In the genomic region with DNA sequence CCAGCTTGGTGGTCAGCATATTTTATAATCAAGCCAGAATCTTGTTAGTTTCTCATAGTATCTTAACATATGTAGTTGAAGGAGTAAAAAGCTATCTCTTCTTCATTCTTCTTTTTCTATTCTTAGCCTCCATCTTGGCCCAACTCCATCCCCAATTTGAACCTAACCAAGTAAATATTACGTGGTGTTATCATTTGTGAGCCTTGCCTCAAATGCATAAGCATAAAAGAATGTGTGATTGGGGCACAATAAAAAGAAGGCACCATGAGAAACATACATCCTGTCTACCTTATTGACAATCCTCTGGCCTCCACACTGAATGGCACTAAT, we compare ENCODE assay signal across 29 cellular contexts.
A peak's percentile ranks its signal among the peaks of the same experiment; 100 is the strongest.
DNase-seq lines count a peak whose midpoint lies in the region; ATAC-seq, FAIRE-seq and TF ChIP-seq lines count a peak whose summit lies in the region.
"Had no signal": no experiment of that assay in that cellular context is flagged by ENCODE, and none has a peak within 500 bp of the region (broad histone marks: within the 10 kb centered on the region; RNA-seq: fewer than 3 reads in every experiment).

No MANE protein-coding gene starts in this region.

- no peaks in the 10 kb centered on the region for H3K9me3 ChIP-seq in keratinocyte (ENCODE audit: control insufficient read depth, low read depth, low read length)
- H3K9me3 ChIP-seq in breast epithelium: no peaks in the 10 kb centered on the region
- H3K9me3 ChIP-seq in heart left ventricle: no peaks in the 10 kb centered on the region
- H3K9me3 ChIP-seq: BE2C, HAP-1, MG63, SJSA1 had no signal

- H3K27ac Mint-ChIP-seq in GM23338: no peak overlapping the region
- H3K27ac Mint-ChIP-seq: CD14-positive monocyte, HFFc6 had no signal

- peaks cover 3% of the 10 kb centered on the region; the same call in 2 of the 3 replicates for H3K4me1 Mint-ChIP-seq in GM23338
- H3K4me1 Mint-ChIP-seq: CD14-positive monocyte had no signal

- dilution Hi-C loops in keratinocyte (cut with MboI; ENCODE audit: extremely low pct_ligation_motif_present, low sequenced_read_pairs): no loop called here

- no peaks in the 10 kb centered on the region for H3K27me3 ChIP-seq in GM23338 (ENCODE audit: insufficient read depth)
- H3K27me3 ChIP-seq in keratinocyte (ENCODE audit: control insufficient read depth, extremely low read depth, insufficient read depth, low read length): no peaks in the 10 kb centered on the region
- no peaks in the 10 kb centered on the region for H3K27me3 ChIP-seq in breast epithelium
- H3K27me3 ChIP-seq in heart left ventricle: no peaks in the 10 kb centered on the region
- H3K27me3 ChIP-seq: BE2C, MG63, SJSA1 had no signal

- no peaks in the 10 kb centered on the region for H3K36me3 Mint-ChIP-seq in GM23338 (ENCODE audit: low read depth)
- H3K36me3 Mint-ChIP-seq: CD14-positive monocyte had no signal

- no peaks in the 10 kb centered on the region for H3K27me3 Mint-ChIP-seq in GM23338 (ENCODE audit: insufficient read depth, low read depth, poor library complexity)

- H4K20me1 ChIP-seq in GM23338 (replicated peaks; ENCODE audit: insufficient read depth) (no peaks in the 10 kb centered on the region; the same call in 1 of the 2 replicates), keratinocyte (ENCODE audit: control insufficient read depth, extremely low read depth, insufficient read depth, low read length) (no peaks in the 10 kb centered on the region)

- no peaks in the 10 kb centered on the region for H3F3A ChIP-seq in GM23338 (replicated peaks; ENCODE audit: low read depth)

- H3K27ac ChIP-seq in GM23338 (ENCODE audit: low read depth) (no peak overlapping the region), keratinocyte (ENCODE audit: control insufficient read depth, insufficient read depth, low read length) (no peak overlapping the region), breast epithelium (no peak overlapping the region), heart left ventricle (no peak overlapping the region)
- H3K27ac ChIP-seq: PC-9, SJSA1 had no signal

- H3K4me2 ChIP-seq in GM23338 (no peak overlapping the region), keratinocyte (ENCODE audit: control insufficient read depth, extremely low read depth, insufficient read depth, low read depth, low read length) (no peak overlapping the region)
- H3K4me2 ChIP-seq: PC-9 had no signal

- no peaks in the 10 kb centered on the region for H3K36me3 ChIP-seq in GM23338 (ENCODE audit: insufficient read depth)
- no peaks in the 10 kb centered on the region for H3K36me3 ChIP-seq in keratinocyte (ENCODE audit: control insufficient read depth in 2 of 2, extremely low read depth in 1 of 2, insufficient read depth in 2 of 2, low read length in 2 of 2)
- H3K36me3 ChIP-seq in breast epithelium: no peaks in the 10 kb centered on the region
- no peaks in the 10 kb centered on the region for H3K36me3 ChIP-seq in heart left ventricle
- H3K36me3 ChIP-seq: BE2C, HAP-1, MG63, SJSA1 had no signal

- peaks cover 2% of the 10 kb centered on the region; the same call in 1 of the 2 replicates for H3K4me1 ChIP-seq in GM23338 (ENCODE audit: insufficient read depth)
- H3K4me1 ChIP-seq in keratinocyte (ENCODE audit: control insufficient read depth, extremely low read depth, insufficient read depth, low read length): peaks cover 4% of the 10 kb centered on the region
- no peaks in the 10 kb centered on the region for H3K4me1 ChIP-seq in breast epithelium
- H3K4me1 ChIP-seq in heart left ventricle: peaks cover 0 to 5% (median 0%) of the 10 kb centered on the region in 12 donors
- H3K4me1 ChIP-seq: BE2C, HAP-1 had no signal

- 45 to 64% (median 58%) methylated on average over 1 of the region's 1 CpG for WGBS in heart left ventricle, 4 donors

- no peak for FAIRE-seq in keratinocyte (lab: Jason Lieb, UNC)
- FAIRE-seq: GM12878 had no signal

- no peaks in the 10 kb centered on the region for H3K9me1 ChIP-seq in keratinocyte (ENCODE audit: control insufficient read depth, extremely low read depth, insufficient read depth, low read length)

- no peaks in the 10 kb centered on the region for H3K9me3 Mint-ChIP-seq in GM23338
- H3K9me3 Mint-ChIP-seq: HFFc6 had no signal

- TF ChIP-seq CTCF in GM23338 (conservative IDR thresholded peaks at IDR 0.05; ENCODE audit: low read depth in 2 of 2) (no peak), keratinocyte (optimal IDR thresholded peaks at IDR 0.05 in 1 of 3, IDR thresholded peaks at IDR 0.05 in 1 of 3, conservative IDR thresholded peaks at IDR 0.05 in 1 of 3; ENCODE audit: extremely low read depth in 1 of 3, insufficient read depth in 2 of 3, low read length in 3 of 3) (no peak), breast epithelium (IDR thresholded peaks at IDR 0.05) (no peak), heart left ventricle (IDR thresholded peaks at IDR 0.05) (no peak)

- ATAC-seq in GM23338 (no peak), HG03045 (IDR thresholded peaks at IDR 0.05; ENCODE audit: unreplicated experiment) (no peak), heart left ventricle (no peak)
- ATAC-seq: GM12878, Right ventricle myocardium inferior had no signal

- no peak for DNase-seq in GM23338 (ENCODE audit: low spot score)
- DNase-seq in M059J (ENCODE audit: low read depth): peak; percentile 35
- no peak for DNase-seq in keratinocyte (ENCODE audit: low read depth, low spot score)
- no peak for DNase-seq in breast epithelium (ENCODE audit: low spot score in 2 of 2)
- DNase-seq in heart left ventricle: no peak
- no peak for DNase-seq in A172 (ENCODE audit: low spot score)
- DNase-seq: ACHN; BE2C; DMS153; GDM1; GOT3; HFFc6; Karpas-422; MG63; NCI-H1105 treated with DMSO at 0.1 percent for 48 hours; NCI-H146; NCI-H1930; NCI-H2107; NCI-H446 treated with DMSO at 0.1 percent for 48 hours; NCI-H526; NCI-H82; NK-92 treated with Interleukin-12 subunit alpha and Interleukin-12 subunit beta, amount 100 ng/mL, for 24 hours; PC-9 had no signal

- H3K9me2 ChIP-seq in GM23338 (ENCODE audit: insufficient read depth): peaks cover 22% of the 10 kb centered on the region

- intact Hi-C loops in breast epithelium (cut with DNase I; ENCODE audit: low total_unique reads): no loop called here
- intact Hi-C loops in heart left ventricle (cut with DNase I): no loop called here

- H3K4me3 ChIP-seq in GM23338 (no peak overlapping the region), keratinocyte (ENCODE audit: control insufficient read depth in 2 of 3, extremely low read depth in 1 of 3, insufficient read depth in 2 of 3, low read depth in 1 of 3, low read length in 3 of 3) (no peak overlapping the region), breast epithelium (no peak overlapping the region), heart left ventricle (no peak overlapping the region)
- H3K4me3 ChIP-seq: GM12878, HAP-1, MG63, PC-9, SJSA1 had no signal

- H3K79me2 ChIP-seq in GM23338 (replicated peaks; ENCODE audit: insufficient read depth): no peaks in the 10 kb centered on the region
- H3K79me2 ChIP-seq in keratinocyte (ENCODE audit: control insufficient read depth, insufficient read depth, low read length): no peaks in the 10 kb centered on the region

- H3K4me3 Mint-ChIP-seq in GM23338: no peak overlapping the region
- H3K4me3 Mint-ChIP-seq: CD14-positive monocyte, HFFc6 had no signal

- no peak overlapping the region for H3K9ac ChIP-seq in keratinocyte (ENCODE audit: control insufficient read depth, extremely low read depth, insufficient read depth, low read length)

- TF ChIP-seq POLR2A in breast epithelium (IDR thresholded peaks at IDR 0.05) (no peak), heart left ventricle (IDR thresholded peaks at IDR 0.05) (no peak)

- 0 out of 2 replicates have a peak overlapping the region, but pooled peaks have one; percentile 32 for H2AFZ ChIP-seq in GM23338
- peak overlapping the region; percentile 7 for H2AFZ ChIP-seq in keratinocyte (ENCODE audit: control insufficient read depth, low read length)
- H2AFZ ChIP-seq: PC-9 had no signal

TF ChIP-seq in GM23338, 12 proteins besides CTCF, POLR2A, EP300 and RAD21 (continues in another document):
- TF ChIP-seq ZNF114 (CRISPR knock-in tag; IDR thresholded peaks at IDR 0.05) (no peak), ETS1 (IDR thresholded peaks at IDR 0.05) (no peak), POLR2AphosphoS5 (IDR thresholded peaks at IDR 0.05; ENCODE audit: low read depth) (no peak), NANOG (IDR thresholded peaks at IDR 0.05; ENCODE audit: borderline replicate concordance) (no peak), CREB1 (CRISPR knock-in tag; IDR thresholded peaks at IDR 0.05; ENCODE audit: low read depth) (no peak), JUNB (IDR thresholded peaks at IDR 0.05; ENCODE audit: unreplicated experiment) (no peak)
- TF ChIP-seq, protein P1, sequence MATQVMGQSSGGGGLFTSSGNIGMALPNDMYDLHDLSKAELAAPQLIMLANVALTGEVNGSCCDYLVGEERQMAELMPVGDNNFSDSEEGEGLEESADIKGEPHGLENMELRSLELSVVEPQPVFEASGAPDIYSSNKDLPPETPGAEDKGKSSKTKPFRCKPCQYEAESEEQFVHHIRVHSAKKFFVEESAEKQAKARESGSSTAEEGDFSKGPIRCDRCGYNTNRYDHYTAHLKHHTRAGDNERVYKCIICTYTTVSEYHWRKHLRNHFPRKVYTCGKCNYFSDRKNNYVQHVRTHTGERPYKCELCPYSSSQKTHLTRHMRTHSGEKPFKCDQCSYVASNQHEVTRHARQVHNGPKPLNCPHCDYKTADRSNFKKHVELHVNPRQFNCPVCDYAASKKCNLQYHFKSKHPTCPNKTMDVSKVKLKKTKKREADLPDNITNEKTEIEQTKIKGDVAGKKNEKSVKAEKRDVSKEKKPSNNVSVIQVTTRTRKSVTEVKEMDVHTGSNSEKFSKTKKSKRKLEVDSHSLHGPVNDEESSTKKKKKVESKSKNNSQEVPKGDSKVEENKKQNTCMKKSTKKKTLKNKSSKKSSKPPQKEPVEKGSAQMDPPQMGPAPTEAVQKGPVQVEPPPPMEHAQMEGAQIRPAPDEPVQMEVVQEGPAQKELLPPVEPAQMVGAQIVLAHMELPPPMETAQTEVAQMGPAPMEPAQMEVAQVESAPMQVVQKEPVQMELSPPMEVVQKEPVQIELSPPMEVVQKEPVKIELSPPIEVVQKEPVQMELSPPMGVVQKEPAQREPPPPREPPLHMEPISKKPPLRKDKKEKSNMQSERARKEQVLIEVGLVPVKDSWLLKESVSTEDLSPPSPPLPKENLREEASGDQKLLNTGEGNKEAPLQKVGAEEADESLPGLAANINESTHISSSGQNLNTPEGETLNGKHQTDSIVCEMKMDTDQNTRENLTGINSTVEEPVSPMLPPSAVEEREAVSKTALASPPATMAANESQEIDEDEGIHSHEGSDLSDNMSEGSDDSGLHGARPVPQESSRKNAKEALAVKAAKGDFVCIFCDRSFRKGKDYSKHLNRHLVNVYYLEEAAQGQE (IDR thresholded peaks at IDR 0.05; ENCODE audit: unreplicated experiment): no peak
